ENCODE assay signal across 26 cellular contexts in the genomic region with DNA sequence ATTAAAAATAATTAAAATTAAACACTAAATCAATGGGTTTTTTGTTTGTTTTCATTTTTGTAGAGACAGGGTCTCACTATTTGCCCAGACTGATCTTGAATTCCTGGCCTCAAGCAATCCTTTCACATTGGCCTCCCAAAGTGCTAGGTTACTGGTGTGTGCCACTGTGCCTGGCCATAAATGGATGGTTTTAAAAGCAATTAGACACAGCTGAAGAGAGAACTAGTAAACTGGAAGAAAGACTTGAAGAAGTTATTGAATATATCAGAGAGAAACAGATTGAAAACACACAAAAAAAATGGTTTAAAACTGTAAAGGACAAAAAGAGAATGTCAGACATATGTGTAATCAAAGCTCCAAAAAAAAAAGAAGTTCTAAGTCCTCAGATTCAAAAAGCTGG.
"Had no signal": no experiment of that assay in that cellular context is flagged by ENCODE, and none has a peak within 500 bp of the region (broad histone marks: within the 10 kb centered on the region; RNA-seq: fewer than 3 reads in every experiment).

No MANE protein-coding gene starts in this region.

- H3K4me2 ChIP-seq: neural progenitor cell had no signal

- H3K4me1 ChIP-seq: parathyroid adenoma, psoas muscle, right lobe of liver, sigmoid colon, stomach, thyroid gland, tibial nerve, upper lobe of left lung, vagina had no signal

- H3K79me2 ChIP-seq: parathyroid adenoma had no signal

- H3K9me3 ChIP-seq: ovary, thyroid gland had no signal

- FAIRE-seq: small intestine, urothelium cell line had no signal

- H3K27ac ChIP-seq: neural progenitor cell, ovary, parathyroid adenoma, psoas muscle, right lobe of liver, sigmoid colon, stomach, thoracic aorta, thyroid gland, tibial nerve, upper lobe of left lung, vagina had no signal

- ATAC-seq: natural killer cell; psoas muscle; right cardiac atrium; right lobe of liver; stimulated activated effector memory CD8-positive, alpha-beta T cell treated with anti-CD3 and anti-CD28 coated beads, Interleukin-12 subunit alpha, Interleukin-12 subunit beta, amount 100 ng/mL, for 72 hours; stimulated activated naive B cell treated with anti-CD40 and anti-IgM and Interleukin-4, amounts not matched to agents 10 μg/mL and 1 μg/mL and 100 μg/mL, for 72 hours had no signal

- H3K27me3 ChIP-seq: neural progenitor cell, ovary, right lobe of liver, sigmoid colon, stomach, thyroid gland, tibial nerve, upper lobe of left lung, vagina had no signal

- H3K36me3 ChIP-seq: ovary, right lobe of liver, thyroid gland, upper lobe of left lung had no signal

- H3K4me3 ChIP-seq: neural progenitor cell, ovary, psoas muscle, right lobe of liver, sigmoid colon, stomach, thoracic aorta, thyroid gland, tibial nerve, upper lobe of left lung, vagina had no signal

- H3K9ac ChIP-seq: neural progenitor cell, parathyroid adenoma had no signal

- H2AFZ ChIP-seq: neural progenitor cell, parathyroid adenoma had no signal

- DNase-seq: natural killer cell; occipital lobe; ovary; posterior cingulate gyrus; psoas muscle; right cardiac atrium; right lobe of liver; sigmoid colon; small intestine; stimulated activated CD4-positive, alpha-beta T cell treated with anti-CD3 and anti-CD28 coated beads, Interleukin-15, amount 100 ng/mL, for 24 hours; stimulated activated CD4-positive, alpha-beta T cell treated with anti-CD3 and anti-CD28 coated beads, Interleukin-2, amount 100 ng/mL, for 24 hours; stimulated activated CD4-positive, alpha-beta T cell treated with anti-CD3 and anti-CD28 coated beads, Interleukin-2, amount 100 ng/mL, for 48 hours; stimulated activated CD4-positive, alpha-beta T cell treated with anti-CD3 and anti-CD28 coated beads, Interleukin-4, amount 100 ng/mL, for 24 hours; stimulated activated naive B cell treated with anti-CD40 and anti-IgM and Interleukin-4, amounts not matched to agents 10 μg/mL and 1 μg/mL and 100 μg/mL, for 72 hours; stimulated activated naive CD4-positive, alpha-beta T cell treated with Interleukin-2 at 50 U/mL for 16 hours; stomach; thyroid gland; trophoblast cell; upper lobe of left lung had no signal
